ENCODE assay signal across 25 cellular contexts in the genomic region with DNA sequence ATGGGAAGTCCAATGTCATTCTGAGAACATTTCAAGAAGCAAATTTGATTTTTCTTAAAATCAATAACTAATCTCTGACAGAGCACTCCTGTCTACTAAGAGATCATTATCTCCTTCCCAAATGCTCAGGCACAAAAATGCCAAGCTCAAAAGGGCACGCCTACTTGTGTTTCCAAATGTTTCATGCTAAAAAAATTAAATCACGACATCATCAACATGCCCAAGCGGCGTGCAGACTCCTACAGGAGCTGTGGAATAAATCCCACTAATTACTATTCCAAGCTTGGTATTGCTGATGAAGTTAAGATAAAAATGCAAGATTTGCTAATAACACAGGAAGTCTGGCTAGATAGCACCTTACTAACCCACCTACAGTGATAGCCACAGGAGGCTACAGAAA.
"Had no signal": no experiment of that assay in that cellular context is flagged by ENCODE, and none has a peak within 500 bp of the region (broad histone marks: within the 10 kb centered on the region; RNA-seq: fewer than 3 reads in every experiment).

No MANE protein-coding gene starts in this region.

- H3K9me3 ChIP-seq: esophagus squamous epithelium, lower lobe of right lung, right atrium auricular region, spleen, thoracic aorta, tibial nerve, upper lobe of right lung, uterus had no signal

- H3K36me3 ChIP-seq: esophagus squamous epithelium, lower lobe of right lung, neural progenitor cell, right atrium auricular region, spleen, thoracic aorta, tibial nerve, upper lobe of right lung, uterus had no signal

- H2AFZ ChIP-seq: neural progenitor cell, parathyroid adenoma had no signal

- H3K27me3 ChIP-seq: dorsolateral prefrontal cortex, esophagus squamous epithelium, neural progenitor cell, right atrium auricular region, spleen, tibial nerve, upper lobe of right lung, uterus had no signal

- H3K9ac ChIP-seq: neural progenitor cell, parathyroid adenoma had no signal

- H3K4me3 Mint-ChIP-seq: immature natural killer cell; naive thymus-derived CD4-positive, alpha-beta T cell; nephron; neural progenitor cell; stimulated activated naive B cell treated with anti-CD40 and anti-IgM and Interleukin-4, amounts not matched to agents 10 μg/mL and 1 μg/mL and 100 μg/mL, for 72 hours; stimulated activated naive CD8-positive, alpha-beta T cell treated with anti-CD3 and anti-CD28 coated beads, Interleukin-15, Interleukin-2, amounts not matched to agents 100 ng/mL and 50 ng/mL, for 24 hours had no signal

- H3K27ac ChIP-seq: dorsolateral prefrontal cortex, esophagus squamous epithelium, lower lobe of right lung, neural progenitor cell, parathyroid adenoma, right atrium auricular region, spleen, thoracic aorta, tibial nerve, upper lobe of right lung, uterus had no signal

- H3K79me2 ChIP-seq: parathyroid adenoma had no signal

- H3K4me2 ChIP-seq: neural progenitor cell had no signal

- DNase-seq: dorsolateral prefrontal cortex; effector CD4-positive, alpha-beta T cell; esophagus squamous epithelium; hypothalamus; immature natural killer cell; islet precursor cell; left ventricle myocardium superior; lower lobe of right lung; mesenchymal stem cell; midbrain; naive thymus-derived CD4-positive, alpha-beta T cell; spleen; stimulated activated CD4-positive, alpha-beta T cell treated with anti-CD3 and anti-CD28 coated beads, Interleukin-2, amount 100 ng/mL, for 48 hours; stimulated activated naive B cell treated with anti-CD40 and anti-IgM and Interleukin-4, amounts not matched to agents 10 μg/mL and 1 μg/mL and 100 μg/mL, for 72 hours; upper lobe of right lung; uterus had no signal

- H3K4me1 ChIP-seq: lower lobe of right lung, parathyroid adenoma, right atrium auricular region, tibial nerve had no signal

- H3K4me3 ChIP-seq: dorsolateral prefrontal cortex, esophagus squamous epithelium, lower lobe of right lung, neural progenitor cell, right atrium auricular region, spleen, thoracic aorta, tibial nerve, upper lobe of right lung, uterus had no signal

- ATAC-seq: left ventricle myocardium superior; lower lobe of right lung; naive thymus-derived CD4-positive, alpha-beta T cell; sciatic nerve; stimulated activated naive B cell treated with anti-CD40 and anti-IgM and Interleukin-4, amounts not matched to agents 10 μg/mL and 1 μg/mL and 100 μg/mL, for 72 hours; upper lobe of right lung had no signal

- H3K9me3 Mint-ChIP-seq: nephron; neural progenitor cell; stimulated activated naive B cell treated with anti-CD40 and anti-IgM and Interleukin-4, amounts not matched to agents 10 μg/mL and 1 μg/mL and 100 μg/mL, for 72 hours had no signal

- H3K36me3 Mint-ChIP-seq: immature natural killer cell, neural progenitor cell had no signal

- H3K4me1 Mint-ChIP-seq: immature natural killer cell had no signal

- H3K27ac Mint-ChIP-seq: immature natural killer cell; naive thymus-derived CD4-positive, alpha-beta T cell; nephron; neural progenitor cell; progenitor cell of endocrine pancreas; stimulated activated naive B cell treated with anti-CD40 and anti-IgM and Interleukin-4, amounts not matched to agents 10 μg/mL and 1 μg/mL and 100 μg/mL, for 72 hours; stimulated activated naive CD8-positive, alpha-beta T cell treated with anti-CD3 and anti-CD28 coated beads, Interleukin-15, Interleukin-2, amounts not matched to agents 100 ng/mL and 50 ng/mL, for 24 hours had no signal

- H3K27me3 Mint-ChIP-seq: progenitor cell of endocrine pancreas; stimulated activated naive B cell treated with anti-CD40 and anti-IgM and Interleukin-4, amounts not matched to agents 10 μg/mL and 1 μg/mL and 100 μg/mL, for 72 hours; stimulated activated naive CD8-positive, alpha-beta T cell treated with anti-CD3 and anti-CD28 coated beads, Interleukin-15, Interleukin-2, amounts not matched to agents 100 ng/mL and 50 ng/mL, for 24 hours had no signal
